In genomic region chr4:174358410-174358809, GRCh38 we compare ENCODE assay signal across 11 cellular contexts.
DNase-seq lines count a peak whose midpoint lies in the region; ATAC-seq, FAIRE-seq and TF ChIP-seq lines count a peak whose summit lies in the region.
"Had no signal": no experiment of that assay in that cellular context is flagged by ENCODE, and none has a peak within 500 bp of the region (broad histone marks: within the 10 kb centered on the region; RNA-seq: fewer than 3 reads in every experiment).

No MANE protein-coding gene starts in this region.

- H3K36me3 Mint-ChIP-seq in activated T-cell treated with anti-CD3 and anti-CD28 coated beads, Interleukin-2, amount 50 U/mL, for 72 hours (ENCODE audit: insufficient read depth in 2 of 2): peaks cover 0 to 2% of the 10 kb centered on the region in 2 donors
- H3K36me3 Mint-ChIP-seq: memory B cell had no signal

- no peak for DNase-seq in activated T-cell treated with anti-CD3 and anti-CD28 coated beads, Interleukin-2, amount 50 U/mL, for 72 hours
- no peak for DNase-seq in activated T-cell treated with anti-CD3 and anti-CD28 coated beads, Interleukin-2, amount 50 U/mL, for 1 hour
- DNase-seq in osteoblast (ENCODE audit: insufficient read length, low spot score, missing footprints): no peak
- DNase-seq in RCC 7860 (ENCODE audit: low spot score): no peak
- DNase-seq in amniotic stem cell (lab: John Stamatoyannopoulos, UW): no peak
- no peak for DNase-seq in stimulated activated CD4-positive, alpha-beta T cell treated with anti-CD3 and anti-CD28 coated beads, Interleukin-4, amount 100 ng/mL, for 1 hour
- DNase-seq: NCI-H1417 treated with DMSO at 0.1 percent for 48 hours had no signal

- peaks cover 10% of the 10 kb centered on the region for H3K4me1 ChIP-seq in osteoblast (ENCODE audit: insufficient read depth, low read length)
- H3K4me1 ChIP-seq: vagina had no signal

- H3K4me1 Mint-ChIP-seq in activated T-cell treated with anti-CD3 and anti-CD28 coated beads, Interleukin-2, amount 50 U/mL, for 72 hours (ENCODE audit: low read depth): peaks cover 14% of the 10 kb centered on the region
- H3K4me1 Mint-ChIP-seq: memory B cell had no signal

- FAIRE-seq in RCC 7860 (lab: Jason Lieb, UNC): no peak

- no peaks in the 10 kb centered on the region for H4K20me1 ChIP-seq in osteoblast (ENCODE audit: insufficient read depth, low read length)

- H3K4me2 ChIP-seq in osteoblast (ENCODE audit: insufficient read depth, low read length): peak overlapping the region; percentile 32

- peaks cover 3% of the 10 kb centered on the region for H3K27me3 ChIP-seq in osteoblast (ENCODE audit: insufficient read depth, low read length)
- H3K27me3 ChIP-seq: vagina had no signal

- no peak overlapping the region for H3K4me3 ChIP-seq in osteoblast (ENCODE audit: insufficient read depth, low read length)
- H3K4me3 ChIP-seq: vagina had no signal

- H2AFZ ChIP-seq in osteoblast (ENCODE audit: low read length): no peak overlapping the region

- H3K36me3 ChIP-seq in osteoblast (ENCODE audit: insufficient read depth, low read length): no peaks in the 10 kb centered on the region
- H3K36me3 ChIP-seq: vagina had no signal

- no peaks in the 10 kb centered on the region for H3K9me3 ChIP-seq in osteoblast (ENCODE audit: low read depth, low read length)
- H3K9me3 ChIP-seq: vagina had no signal

- no peaks in the 10 kb centered on the region for H3K9me3 Mint-ChIP-seq in activated T-cell treated with anti-CD3 and anti-CD28 coated beads, Interleukin-2, amount 50 U/mL, for 72 hours
- H3K9me3 Mint-ChIP-seq: memory B cell had no signal

- TF ChIP-seq CTCF in osteoblast (IDR thresholded peaks at IDR 0.05; ENCODE audit: extremely low read depth, low read depth, low read length): no peak

- no peak overlapping the region for H3K27ac ChIP-seq in osteoblast (ENCODE audit: low read depth, low read length)
- H3K27ac ChIP-seq: vagina had no signal

- H3K27ac Mint-ChIP-seq in activated T-cell treated with anti-CD3 and anti-CD28 coated beads, Interleukin-2, amount 50 U/mL, for 72 hours: peak overlapping the region; percentile 58
- H3K27ac Mint-ChIP-seq: memory B cell had no signal

- peak; percentile 45 to 51 for ATAC-seq in activated T-cell treated with anti-CD3 and anti-CD28 coated beads, Interleukin-2, amount 50 U/mL, for 72 hours (replicated peaks in 1 of 2)
- ATAC-seq in GM21786 (IDR thresholded peaks at IDR 0.05; ENCODE audit: unreplicated experiment) (peak; percentile 37), HG03175 (IDR thresholded peaks at IDR 0.05; ENCODE audit: unreplicated experiment) (peak; percentile 63)

- H3K27me3 Mint-ChIP-seq in activated T-cell treated with anti-CD3 and anti-CD28 coated beads, Interleukin-2, amount 50 U/mL, for 72 hours (ENCODE audit: low read depth): peaks cover 53% of the 10 kb centered on the region

- peak overlapping the region in 1 of 2 donors; percentile 4 for H3K4me3 Mint-ChIP-seq in activated T-cell treated with anti-CD3 and anti-CD28 coated beads, Interleukin-2, amount 50 U/mL, for 72 hours
- H3K4me3 Mint-ChIP-seq: memory B cell had no signal

- H3K79me2 ChIP-seq in osteoblast (ENCODE audit: insufficient read depth, low read length): no peaks in the 10 kb centered on the region
